8 cellular contexts compared by ENCODE assay signal in genomic region chr3:71930056-71930991, GRCh38.
DNase-seq lines count a peak whose midpoint lies in the region; ATAC-seq and TF ChIP-seq lines count a peak whose summit lies in the region.

No MANE protein-coding gene starts in this region.

- POLR2A ChIA-PET in CD8-positive, alpha-beta T cell (lab: Charles Lee): no interaction called here

- CTCF ChIA-PET in CD8-positive, alpha-beta T cell (lab: Charles Lee): interaction anchor here (1.2 kb wide), 1 partner anchor 892 kb away, joined by 4 read pairs; no protein-coding TSS in a partner anchor

- peak; percentile 73 for TF ChIP-seq CTCF in LNCaP clone FGC (IDR thresholded peaks at IDR 0.05; ENCODE audit: control insufficient read depth, extremely low read depth, insufficient read depth)
- peak; percentile 70 for TF ChIP-seq CTCF in chondrocyte (IDR thresholded peaks at IDR 0.05)
- no peak for TF ChIP-seq CTCF in CD8-positive, alpha-beta T cell (IDR thresholded peaks at IDR 0.05)

- no peak overlapping the region for H3K4me3 Mint-ChIP-seq in activated T-cell treated with anti-CD3 and anti-CD28 coated beads, Interleukin-2, amount 50 U/mL, for 24 hours
- no peak overlapping the region for H3K4me3 Mint-ChIP-seq in chondrocyte (ENCODE audit: unreplicated experiment)
- no peak overlapping the region for H3K4me3 Mint-ChIP-seq in CD8-positive, alpha-beta T cell

- H3K9me3 ChIP-seq in CD8-positive, alpha-beta T cell (ENCODE audit: low read length): no peaks in the 10 kb centered on the region

- no peak overlapping the region for H3K27ac ChIP-seq in CD8-positive, alpha-beta T cell (ENCODE audit: low read depth, low read length)

- peaks cover 6% of the 10 kb centered on the region for H3K27me3 Mint-ChIP-seq in activated T-cell treated with anti-CD3 and anti-CD28 coated beads, Interleukin-2, amount 50 U/mL, for 24 hours
- H3K27me3 Mint-ChIP-seq in chondrocyte (ENCODE audit: low read depth): peaks cover 30% of the 10 kb centered on the region
- peaks cover 3% of the 10 kb centered on the region for H3K27me3 Mint-ChIP-seq in CD8-positive, alpha-beta T cell (ENCODE audit: low read depth)

- no peaks in the 10 kb centered on the region for H3K9me3 Mint-ChIP-seq in activated T-cell treated with anti-CD3 and anti-CD28 coated beads, Interleukin-2, amount 50 U/mL, for 24 hours
- H3K9me3 Mint-ChIP-seq in chondrocyte (ENCODE audit: low read depth): no peaks in the 10 kb centered on the region
- no peaks in the 10 kb centered on the region for H3K9me3 Mint-ChIP-seq in CD8-positive, alpha-beta T cell

- no peak for ATAC-seq in CD8-positive, alpha-beta T cell

- no peaks in the 10 kb centered on the region for H3K4me1 ChIP-seq in CD8-positive, alpha-beta T cell (ENCODE audit: insufficient read depth, low read length)

- H3K27ac Mint-ChIP-seq in activated T-cell treated with anti-CD3 and anti-CD28 coated beads, Interleukin-2, amount 50 U/mL, for 24 hours: no peak overlapping the region
- peak overlapping the region; percentile 70 for H3K27ac Mint-ChIP-seq in chondrocyte (ENCODE audit: unreplicated experiment)
- H3K27ac Mint-ChIP-seq in CD8-positive, alpha-beta T cell: no peak overlapping the region

- no peaks in the 10 kb centered on the region for H3K36me3 Mint-ChIP-seq in activated T-cell treated with anti-CD3 and anti-CD28 coated beads, Interleukin-2, amount 50 U/mL, for 24 hours (ENCODE audit: low read depth)
- H3K36me3 Mint-ChIP-seq in chondrocyte (ENCODE audit: low read depth): no peaks in the 10 kb centered on the region
- no peaks in the 10 kb centered on the region for H3K36me3 Mint-ChIP-seq in CD8-positive, alpha-beta T cell

- H3K27me3 ChIP-seq in CD8-positive, alpha-beta T cell (ENCODE audit: insufficient read depth, low read length): no peaks in the 10 kb centered on the region

- H3K36me3 ChIP-seq in CD8-positive, alpha-beta T cell (ENCODE audit: insufficient read depth, low read length): no peaks in the 10 kb centered on the region

- intact Hi-C loops in CD8-positive, alpha-beta T cell (cut with DNase I, micrococcal nuclease): no loop called here

- peaks cover 7% of the 10 kb centered on the region for H3K4me1 Mint-ChIP-seq in activated T-cell treated with anti-CD3 and anti-CD28 coated beads, Interleukin-2, amount 50 U/mL, for 24 hours (ENCODE audit: low read depth)
- H3K4me1 Mint-ChIP-seq in chondrocyte (ENCODE audit: low read depth): peaks cover 9% of the 10 kb centered on the region
- no peaks in the 10 kb centered on the region for H3K4me1 Mint-ChIP-seq in CD8-positive, alpha-beta T cell (ENCODE audit: low read depth)

- no peak overlapping the region for H3K4me3 ChIP-seq in LNCaP clone FGC (ENCODE audit: low read depth, low read length)
- H3K4me3 ChIP-seq in CD8-positive, alpha-beta T cell (ENCODE audit: low read depth, low read length): no peak overlapping the region

- peak; percentile 36 for DNase-seq in activated T-cell treated with anti-CD3 and anti-CD28 coated beads, Interleukin-2, amount 50 U/mL, for 24 hours
- DNase-seq in activated T-cell treated with anti-CD3 and anti-CD28 coated beads, Interleukin-2, amount 50 U/mL, for 1 hour: no peak
- DNase-seq in LNCaP clone FGC (ENCODE audit: low read depth): peak; percentile 32
- no peak for DNase-seq in chondrocyte (ENCODE audit: low spot score)
- peak; percentile 19 for DNase-seq in occipital lobe (lab: John Stamatoyannopoulos, UW)
- DNase-seq in CD8-positive, alpha-beta T cell: no peak
- no peak for DNase-seq in CD1c-positive myeloid dendritic cell (ENCODE audit: extremely low spot score)
- DNase-seq in pons (ENCODE audit: low spot score): no peak

Comparison
In these comparisons a context has a peak if more than half of its experiments do, and no peak if none do; other contexts are left out.
1. DNase-seq: peak in activated T-cell treated with anti-CD3 and anti-CD28 coated beads, Interleukin-2, amount 50 U/mL, for 24 hours (single experiment), LNCaP clone FGC (single experiment) and occipital lobe (single experiment); none in activated T-cell treated with anti-CD3 and anti-CD28 coated beads, Interleukin-2, amount 50 U/mL, for 1 hour (single experiment), chondrocyte (single experiment), CD8-positive, alpha-beta T cell (0 of 7), CD1c-positive myeloid dendritic cell (single experiment) and pons (single experiment).